In genomic region chr22:26658671-26659478, GRCh38 we compare ENCODE assay signal across 1 cellular context.
A peak's percentile ranks its signal among the peaks of the same experiment; 100 is the strongest.
TF ChIP-seq lines count a peak whose summit lies in the region.

No MANE protein-coding gene starts in this region.

TF ChIP-seq in HEK293, 187 proteins besides CTCF, POLR2A, EP300 and RAD21 (continued from another document and continues in another):
- TF ChIP-seq TSHZ1 (tag by site-specific recombination; IDR thresholded peaks at IDR 0.05; ENCODE audit: borderline replicate concordance) (peak; percentile 73), SALL2 (tag by site-specific recombination; IDR thresholded peaks at IDR 0.05; ENCODE audit: borderline replicate concordance) (no peak), SETDB1 (IDR thresholded peaks at IDR 0.05; ENCODE audit: insufficient read length, low read length) (no peak), SP2 (tag by site-specific recombination; IDR thresholded peaks at IDR 0.05) (peak; percentile 69), ZNF221 (tag by site-specific recombination; IDR thresholded peaks at IDR 0.05; ENCODE audit: borderline replicate concordance) (no peak), ZFP3 (tag by site-specific recombination; IDR thresholded peaks at IDR 0.05; ENCODE audit: low read depth) (no peak), ZNF114 (tag by site-specific recombination; IDR thresholded peaks at IDR 0.05) (no peak), ZNF747 (tag by site-specific recombination; IDR thresholded peaks at IDR 0.05) (no peak), ZNF501 (tag by site-specific recombination; IDR thresholded peaks at IDR 0.05) (0 out of 2 replicates have a peak, but pooled peaks have one; percentile 10), REPIN1 (tag by site-specific recombination; IDR thresholded peaks at IDR 0.05; ENCODE audit: low read depth) (no peak), PBX3 (CRISPR knock-in tag; IDR thresholded peaks at IDR 0.05) (no peak), INSM2 (tag by site-specific recombination; IDR thresholded peaks at IDR 0.05) (no peak), SP3 (tag by site-specific recombination; IDR thresholded peaks at IDR 0.05) (peak; percentile 60), ZNF692 (tag by site-specific recombination; IDR thresholded peaks at IDR 0.05) (peak; percentile 23; the same call in 1 of the 2 replicates), GLIS2 (tag by site-specific recombination; IDR thresholded peaks at IDR 0.05) (peak; percentile 97), ZNF518A (tag by site-specific recombination; conservative IDR thresholded peaks at IDR 0.05; ENCODE audit: low read depth) (0 out of 2 replicates have a peak, but pooled peaks have one; percentile 19), PATZ1 (tag by site-specific recombination; IDR thresholded peaks at IDR 0.05) (peak; percentile 95), KLF17 (tag by site-specific recombination; IDR thresholded peaks at IDR 0.05) (peak; percentile 87; the same call in 1 of the 2 replicates), GLI2 (tag by site-specific recombination; IDR thresholded peaks at IDR 0.05; ENCODE audit: borderline replicate concordance, low read depth) (no peak), HOXA7 (CRISPR knock-in tag; IDR thresholded peaks at IDR 0.05; ENCODE audit: borderline replicate concordance) (no peak), ZNF169 (tag by site-specific recombination; IDR thresholded peaks at IDR 0.05) (no peak), ZFP69B (tag by site-specific recombination; IDR thresholded peaks at IDR 0.05) (no peak), ZXDB (tag by site-specific recombination; IDR thresholded peaks at IDR 0.05) (peak; percentile 56), KLF8 (tag by site-specific recombination; IDR thresholded peaks at IDR 0.05) (peak; percentile 63; the same call in 1 of the 2 replicates), YY2 (tag by site-specific recombination; IDR thresholded peaks at IDR 0.05) (no peak), ZNF211 (tag by site-specific recombination; IDR thresholded peaks at IDR 0.05; ENCODE audit: low read depth) (no peak), SCRT1 (tag by site-specific recombination; IDR thresholded peaks at IDR 0.05; ENCODE audit: borderline replicate concordance) (peak; percentile 79), ZBTB20 (tag by site-specific recombination; IDR thresholded peaks at IDR 0.05) (peak; percentile 80), ZNF146 (tag by site-specific recombination; IDR thresholded peaks at IDR 0.05) (no peak), ZNF513 (tag by site-specific recombination; IDR thresholded peaks at IDR 0.05) (peak; percentile 62), ZNF629 (tag by site-specific recombination; IDR thresholded peaks at IDR 0.05) (peak; percentile 71; the same call in 1 of the 2 replicates), ZNF16 (tag by site-specific recombination; IDR thresholded peaks at IDR 0.05; ENCODE audit: low read depth) (no peak), ZNF26 (tag by site-specific recombination; IDR thresholded peaks at IDR 0.05) (no peak), ZNF416 (tag by site-specific recombination; IDR thresholded peaks at IDR 0.05) (no peak), ZBTB10 (tag by site-specific recombination; IDR thresholded peaks at IDR 0.05) (0 out of 2 replicates have a peak, but pooled peaks have one; percentile 27)
